Comparison of ENCODE assay signal across 19 cellular contexts in genomic region chr10:77894058-77894457, GRCh38. TPM values are rescaled to one million over a fixed set of nuclear protein-coding genes. Genes with fewer than 3 reads are reported as not detected.
A peak's percentile ranks its signal among the peaks of the same experiment; 100 is the strongest.
DNase-seq lines count a peak whose midpoint lies in the region; ATAC-seq, FAIRE-seq and TF ChIP-seq lines count a peak whose summit lies in the region.
"Had no signal": no experiment of that assay in that cellular context is flagged by ENCODE, and none has a peak within 500 bp of the region (broad histone marks: within the 10 kb centered on the region; RNA-seq: fewer than 3 reads in every experiment).

No MANE protein-coding gene starts in this region.

- peak overlapping the region in 4 of 6 donors; percentile 3 to 72 (median 58) for H3K27ac Mint-ChIP-seq in immature natural killer cell
- H3K27ac Mint-ChIP-seq in stimulated activated effector memory CD8-positive, alpha-beta T cell treated with anti-CD3 and anti-CD28 coated beads, Interleukin-12 subunit alpha, Interleukin-12 subunit beta, amount 100 ng/mL, for 72 hours, result peak overlapping the region; percentile 61

- H3K4me1 ChIP-seq in HUES48 (ENCODE audit: control insufficient read depth, insufficient read depth, low read length), result peaks cover 43% of the 10 kb centered on the region
- peaks cover 18 to 23% of the 10 kb centered on the region in 2 experiments for H3K4me1 ChIP-seq in K562 (replicated peaks in 1 of 2; ENCODE audit: control insufficient read depth in 2 of 2, insufficient read depth in 2 of 2, low read length in 2 of 2)

- H3K9me3 Mint-ChIP-seq in immature natural killer cell, result no peaks in the 10 kb centered on the region
- no peaks in the 10 kb centered on the region for H3K9me3 Mint-ChIP-seq in stimulated activated effector memory CD8-positive, alpha-beta T cell treated with anti-CD3 and anti-CD28 coated beads, Interleukin-12 subunit alpha, Interleukin-12 subunit beta, amount 100 ng/mL, for 72 hours
- H3K9me3 Mint-ChIP-seq: CD8-positive, alpha-beta memory T cell had no signal

- 32% methylated on average over 3 of the region's 3 CpGs for WGBS in K562 (ENCODE audit: insufficient coverage, low coverage, missing lambda C conversion rate)

- H4K20me1 ChIP-seq in K562 (replicated peaks; ENCODE audit: control insufficient read depth, insufficient read depth, low read length), result peaks cover 28% of the 10 kb centered on the region; the same call in 1 of the 2 replicates

- H3K27me3 ChIP-seq in HUES48 (ENCODE audit: control insufficient read depth, insufficient read depth, low read length) (no peaks in the 10 kb centered on the region), K562 (ENCODE audit: control insufficient read depth in 2 of 2, insufficient read depth in 2 of 2, low read length in 2 of 2) (no peaks in the 10 kb centered on the region)

- H3K36me3 Mint-ChIP-seq in immature natural killer cell, result no peaks in the 10 kb centered on the region
- no peaks in the 10 kb centered on the region for H3K36me3 Mint-ChIP-seq in stimulated activated effector memory CD8-positive, alpha-beta T cell treated with anti-CD3 and anti-CD28 coated beads, Interleukin-12 subunit alpha, Interleukin-12 subunit beta, amount 100 ng/mL, for 72 hours

- no peaks in the 10 kb centered on the region for H3K9me3 ChIP-seq in HUES48 (ENCODE audit: control insufficient read depth, insufficient read depth, low read length)
- no peaks in the 10 kb centered on the region for H3K9me3 ChIP-seq in K562 (replicated peaks; ENCODE audit: control insufficient read depth, insufficient read depth, low read depth, low read length)

- H3K27ac ChIP-seq in HUES48 (ENCODE audit: low read depth, low read length) (peak overlapping the region; percentile 6), K562 (ENCODE audit: extremely low read depth, low read depth, low read length) (no peak overlapping the region)

- peaks cover 39 to 43% of the 10 kb centered on the region in 2 donors for H3K4me1 Mint-ChIP-seq in immature natural killer cell
- peaks cover 33% of the 10 kb centered on the region for H3K4me1 Mint-ChIP-seq in stimulated activated effector memory CD8-positive, alpha-beta T cell treated with anti-CD3 and anti-CD28 coated beads, Interleukin-12 subunit alpha, Interleukin-12 subunit beta, amount 100 ng/mL, for 72 hours
- H3K4me1 Mint-ChIP-seq: CD8-positive, alpha-beta memory T cell had no signal

- intact Hi-C loops in K562 (cut with micrococcal nuclease), result loop anchor here (5.0 kb wide), 1 partner anchor 78 kb away; no protein-coding TSS in a partner anchor

- no peak for TF ChIP-seq RAD21 in K562 (CRISPR knock-in tag; conservative IDR thresholded peaks at IDR 0.05 in 1 of 2, IDR thresholded peaks at IDR 0.05 in 1 of 2)

- H3K9me1 ChIP-seq in K562 (ENCODE audit: control insufficient read depth, insufficient read depth, low read length), result peaks cover 12% of the 10 kb centered on the region

- in situ Hi-C loops in K562 (cut with MboI), result no loop called here

- H3K36me3 ChIP-seq in HUES48 (ENCODE audit: control insufficient read depth, insufficient read depth, low read length) (no peaks in the 10 kb centered on the region), K562 (ENCODE audit: control insufficient read depth, insufficient read depth, low read length) (no peaks in the 10 kb centered on the region)

- no peak overlapping the region for H3K4me3 ChIP-seq in HUES48 (ENCODE audit: low read depth, low read length)
- H3K4me3 ChIP-seq in K562, result no peak overlapping the region

- CTCF ChIA-PET in K562 (lab: Yijun Ruan, JAX; ENCODE audit: low intra/inter-chr PET ratio), result no interaction called here
- CTCF ChIA-PET in HEK293T (lab: Yijun Ruan, JAX), result no interaction called here

- TF ChIP-seq POLR2A in K562 (conservative IDR thresholded peaks at IDR 0.05), result no peak

- FAIRE-seq in K562 (lab: Jason Lieb, UNC), result peak; percentile 48
- FAIRE-seq: D721Med had no signal

- H3K27me3 Mint-ChIP-seq in immature natural killer cell (ENCODE audit: low read depth in 3 of 3), result peaks cover 0 to 10% (median 0%) of the 10 kb centered on the region in 3 donors
- H3K27me3 Mint-ChIP-seq: CD8-positive, alpha-beta memory T cell had no signal

- peaks cover 17% of the 10 kb centered on the region; the same call in 2 of the 3 replicates for H3K79me2 ChIP-seq in K562 (ENCODE audit: control insufficient read depth, insufficient read depth, low read length)

- BruUV-seq in K562 (replicated peaks; lab: Mats Ljungman, UMichigan), result no TSS peak

- TF ChIP-seq CTCF in K562 (IDR thresholded peaks at IDR 0.05 in 2 of 3, conservative IDR thresholded peaks at IDR 0.05 in 1 of 3; ENCODE audit: insufficient read depth in 2 of 3, low read depth in 1 of 3, low read length in 3 of 3), result no peak

- H3K4me3 Mint-ChIP-seq in immature natural killer cell, result no peak overlapping the region
- no peak overlapping the region for H3K4me3 Mint-ChIP-seq in stimulated activated effector memory CD8-positive, alpha-beta T cell treated with anti-CD3 and anti-CD28 coated beads, Interleukin-12 subunit alpha, Interleukin-12 subunit beta, amount 100 ng/mL, for 72 hours
- H3K4me3 Mint-ChIP-seq: CD8-positive, alpha-beta memory T cell had no signal

- ATAC-seq in K562, result no peak
- ATAC-seq in stimulated activated effector memory CD8-positive, alpha-beta T cell treated with anti-CD3 and anti-CD28 coated beads, Interleukin-12 subunit alpha, Interleukin-12 subunit beta, amount 100 ng/mL, for 72 hours, result peak; percentile 48
- ATAC-seq in GM19351 (IDR thresholded peaks at IDR 0.05; ENCODE audit: unreplicated experiment), result no peak
- ATAC-seq: SK-N-SH treated with all-trans-retinoic acid at 6 μM for 48 hours had no signal

- POLR2A ChIA-PET in K562 (lab: Yijun Ruan, JAX), result interaction anchor here (1.0 to 2.5 kb wide), 2 partner anchors 15 to 20 kb away, joined by 4 to 12 read pairs; no protein-coding TSS in a partner anchor
- POLR2A ChIA-PET in HEK293T (lab: Yijun Ruan, JAX), result no interaction called here

- no peak overlapping the region for H2AFZ ChIP-seq in K562 (ENCODE audit: low read depth, low read length)

- DNase-seq in K562 (ENCODE audit: extremely low read depth in 1 of 4, low spot score in 3 of 4), result no peak
- DNase-seq in immature natural killer cell, result no peak
- DNase-seq in stimulated activated effector memory CD8-positive, alpha-beta T cell treated with anti-CD3 and anti-CD28 coated beads, Interleukin-12 subunit alpha, Interleukin-12 subunit beta, amount 100 ng/mL, for 72 hours (ENCODE audit: low spot score in 2 of 2), result no peak
- no peak for DNase-seq in UCSD-AML1 (lab: John Stamatoyannopoulos, UW; ENCODE audit: unreplicated experiment)
- DNase-seq in HEK293T (ENCODE audit: extremely low spot score), result no peak
- no peak for DNase-seq in stimulated activated naive CD4-positive, alpha-beta T cell (lab: John Stamatoyannopoulos, UW)
- DNase-seq: C1 segment of cervical spinal cord; CD8-positive, alpha-beta memory T cell; DMS79 treated with DMSO at 0.1 percent for 48 hours; H7; MV-4-11; NCI-H1694 treated with DMSO at 0.1 percent for 48 hours; NCI-H748 treated with DMSO at 0.1 percent for 48 hours; OCI-M1; SIG-M5 had no signal

- no peak overlapping the region for H3K4me2 ChIP-seq in K562 (ENCODE audit: insufficient read depth, low read length)

- no peak for TF ChIP-seq EP300 in K562 (IDR thresholded peaks at IDR 0.05; ENCODE audit: low read length)

- no peak overlapping the region for H3K9ac ChIP-seq in HUES48 (ENCODE audit: low read depth, low read length)
- H3K9ac ChIP-seq in K562 (ENCODE audit: insufficient read depth in 1 of 2, low read depth in 2 of 2, low read length in 2 of 2), result peak overlapping the region in 1 of 2 experiments; percentile 75; a peak in 2 of 4 replicates

TF ChIP-seq in K562, 482 proteins besides CTCF, POLR2A, EP300 and RAD21 (continues in another document):
- TF ChIP-seq ZFP36 (IDR thresholded peaks at IDR 0.05; ENCODE audit: low read depth, low read length, partially characterized antibody) (peak; percentile 49), XRCC5 (IDR thresholded peaks at IDR 0.05; ENCODE audit: low read depth, low read length) (no peak), PHF8 (IDR thresholded peaks at IDR 0.05; ENCODE audit: borderline replicate concordance, low read length) (no peak)

TF ChIP-seq in HEK293T, 16 proteins besides CTCF, POLR2A, EP300 and RAD21:
- TF ChIP-seq ELF4 (IDR thresholded peaks at IDR 0.05), result no peak
- no peak for TF ChIP-seq SUZ12 (IDR thresholded peaks at IDR 0.05)
- no peak for TF ChIP-seq FOXA1 (IDR thresholded peaks at IDR 0.05)
- no peak for TF ChIP-seq LEF1 (IDR thresholded peaks at IDR 0.05; ENCODE audit: borderline replicate concordance)
- no peak for TF ChIP-seq BHLHE40 (IDR thresholded peaks at IDR 0.05; ENCODE audit: borderline replicate concordance)

RNA-seq across cellular contexts. Expression of gene DLG5, which starts 32.5 kb away (rescaled TPM):
- 91.9 and 204 TPM in 2 replicates for total RNA-seq in K562 (2011; cell fraction: chromatin; rRNA removed; ENCODE audit: low replicate concordance)
- 90.6 and 92.5 TPM in 2 replicates for total RNA-seq in K562 (2011; cell fraction: nucleolus; rRNA removed)
- total RNA-seq in K562 (2011; cell fraction: nucleoplasm; rRNA removed), result 67.2 and 68.6 TPM in 2 replicates
- total RNA-seq in K562 (2014; rRNA removed), result 10.1 and 13.6 TPM in 2 replicates
- total RNA-seq in K562 (2014; rRNA removed; fragmentation: Illumina TruSeq; extraction: Trizol), result 9.2 and 9.6 TPM in 2 replicates
- 11.0 and 11.2 TPM in 2 replicates for total RNA-seq in K562 (2015; rRNA removed; fragmentation: Illumina TruSeq; extraction: Trizol)
- 24.0 and 26.8 TPM in 2 replicates for total RNA-seq in K562 (2021)
- 8.8 and 11.9 TPM in 2 replicates for polyA plus RNA-seq in K562 (2011; rRNA removed)
- 8.1 and 10.6 TPM in 2 replicates for polyA plus RNA-seq in K562 (2011; cell fraction: cytosol; rRNA removed)
- polyA plus RNA-seq in K562 (2011; cell fraction: nucleus; rRNA removed), result 72.9 and 124 TPM in 2 replicates
- 16.0 and 23.5 TPM in 2 replicates for polyA plus RNA-seq in K562 (2012)
- polyA plus RNA-seq in K562 (2014; fragmentation: Illumina TruSeq; extraction: Trizol), result 17.9 and 18.8 TPM in 2 replicates
- 1 to 10 TPM; 1.4 to 1.5 TPM for polyA plus RNA-seq in K562 (2014; fragmentation: Nextera tagmentation; extraction: Ambion mirVana)
- 17.2 and 17.3 TPM in 2 replicates for polyA plus RNA-seq in K562 (2014; rRNA removed)
- 11.9 and 15.3 TPM in 2 replicates for polyA minus RNA-seq in K562 (2011; rRNA and poly(A)+ RNA removed)
- 7.3 and 10.1 TPM in 2 replicates for polyA minus RNA-seq in K562 (2011; cell fraction: cytosol; rRNA and poly(A)+ RNA removed)
- 27.9 and 33.8 TPM in 2 replicates for polyA minus RNA-seq in K562 (2011; cell fraction: nucleus; rRNA and poly(A)+ RNA removed)
- 1 to 10 TPM; 1.6 to 3.7 (median 1.9) TPM for polyA plus RNA-seq in immature natural killer cell
